In genomic region chr9:131008086-131008485, GRCh38 we compare ENCODE assay signal across 13 cellular contexts. TPM values are rescaled to one million over a fixed set of nuclear protein-coding genes. Genes with fewer than 3 reads are reported as not detected.
DNase-seq lines count a peak whose midpoint lies in the region; ATAC-seq, FAIRE-seq and TF ChIP-seq lines count a peak whose summit lies in the region.
"Had no signal": no experiment of that assay in that cellular context is flagged by ENCODE, and none has a peak within 500 bp of the region (broad histone marks: within the 10 kb centered on the region; RNA-seq: fewer than 3 reads in every experiment).

No MANE protein-coding gene starts in this region.

- no peaks in the 10 kb centered on the region for H3K9me2 ChIP-seq in GM23338 (ENCODE audit: insufficient read depth)

- no peak overlapping the region for H3K27ac Mint-ChIP-seq in GM23338
- H3K27ac Mint-ChIP-seq in WTC11 = no peak overlapping the region
- H3K27ac Mint-ChIP-seq: CD4-positive, alpha-beta T cell had no signal

- peaks cover 19% of the 10 kb centered on the region for H3K79me2 ChIP-seq in GM23338 (replicated peaks; ENCODE audit: insufficient read depth)

- H3K36me3 Mint-ChIP-seq in GM23338 (ENCODE audit: low read depth) (no peaks in the 10 kb centered on the region), WTC11 (no peaks in the 10 kb centered on the region)

- H2AFZ ChIP-seq in GM23338 = no peak overlapping the region

- H3K27me3 Mint-ChIP-seq in GM23338 (ENCODE audit: insufficient read depth, low read depth, poor library complexity) (peaks cover 27% of the 10 kb centered on the region), WTC11 (ENCODE audit: low read depth) (peaks cover 16% of the 10 kb centered on the region)

- no peak overlapping the region for H3K4me3 ChIP-seq in GM23338
- H3K4me3 ChIP-seq in kidney (ENCODE audit: low read length in 2 of 2) = no peak overlapping the region

- no peak for ATAC-seq in GM23338
- no peak for ATAC-seq in WTC11
- no peak for ATAC-seq in HG03354 (IDR thresholded peaks at IDR 0.05; ENCODE audit: poor library complexity, severe bottlenecking, unreplicated experiment)

- H3K9me3 Mint-ChIP-seq in GM23338 (peaks cover 3% of the 10 kb centered on the region; the same call in 1 of the 3 replicates), WTC11 (no peaks in the 10 kb centered on the region)
- H3K9me3 Mint-ChIP-seq: CD4-positive, alpha-beta T cell had no signal

- POLR2A ChIA-PET in WTC11 (lab: Charles Lee) = interaction anchor here (0.7 kb wide), 1 partner anchor 447 kb away, joined by 15 read pairs; no protein-coding TSS in a partner anchor

- H3K9ac ChIP-seq in kidney (ENCODE audit: low read length in 2 of 2) = no peak overlapping the region

- no peak for FAIRE-seq in kidney (lab: Jason Lieb, UNC)
- FAIRE-seq: A204.1 had no signal

- DNase-seq in GM23338 (ENCODE audit: low spot score) = no peak
- DNase-seq in WTC11 (ENCODE audit: low spot score) = no peak
- peak; percentile 23 for DNase-seq in kidney
- no peak for DNase-seq in central memory CD4-positive, alpha-beta T cell
- no peak for DNase-seq in cerebellar cortex (ENCODE audit: low spot score)
- DNase-seq: AML-193; CD4-positive, alpha-beta T cell; GF-D8; GOT3 had no signal

- CTCF ChIA-PET in WTC11 (lab: Charles Lee) = interaction anchor here (1.0 to 1.3 kb wide), 2 partner anchors 10 kb away, joined by 6 read pairs; no protein-coding TSS in a partner anchor

- TF ChIP-seq CTCF in GM23338 (conservative IDR thresholded peaks at IDR 0.05; ENCODE audit: low read depth in 2 of 2) (no peak), WTC11 (IDR thresholded peaks at IDR 0.05) (no peak), kidney (IDR thresholded peaks at IDR 0.05; ENCODE audit: borderline replicate concordance, extremely low read depth, insufficient read depth) (no peak)

- H3K36me3 ChIP-seq in GM23338 (ENCODE audit: insufficient read depth) (no peaks in the 10 kb centered on the region), kidney (ENCODE audit: control insufficient read depth in 1 of 2, insufficient read depth in 2 of 2, low read length in 2 of 2) (no peaks in the 10 kb centered on the region)

- no peaks in the 10 kb centered on the region for H4K20me1 ChIP-seq in GM23338 (replicated peaks; ENCODE audit: insufficient read depth)

- peak overlapping the region; percentile 65; the same call in 1 of the 3 replicates for H3K4me3 Mint-ChIP-seq in GM23338
- no peak overlapping the region for H3K4me3 Mint-ChIP-seq in WTC11

- intact Hi-C loops in kidney (cut with DNase I) = no loop called here

- no peak overlapping the region for H3K4me2 ChIP-seq in GM23338

- H3F3A ChIP-seq in GM23338 (replicated peaks; ENCODE audit: low read depth) = no peaks in the 10 kb centered on the region; the same call in 1 of the 2 replicates

- H3K4me1 ChIP-seq in GM23338 (ENCODE audit: insufficient read depth) (peaks cover 22% of the 10 kb centered on the region), kidney (ENCODE audit: control insufficient read depth in 1 of 2, insufficient read depth in 1 of 2, low read depth in 1 of 2, low read length in 2 of 2) (no peaks in the 10 kb centered on the region)

- peaks cover 12% of the 10 kb centered on the region for H3K27me3 ChIP-seq in GM23338 (ENCODE audit: insufficient read depth)

- H3K27ac ChIP-seq in GM23338 (ENCODE audit: low read depth) (no peak overlapping the region), kidney (ENCODE audit: low read depth in 2 of 2, low read length in 2 of 2) (no peak overlapping the region)
- H3K27ac ChIP-seq: HL-60 had no signal

- H3K4me1 Mint-ChIP-seq in GM23338 (peaks cover 21% of the 10 kb centered on the region), WTC11 (peaks cover 28% of the 10 kb centered on the region)

- no peaks in the 10 kb centered on the region for H3K9me3 ChIP-seq in kidney (ENCODE audit: control insufficient read depth in 1 of 2, low read length in 2 of 2)

TF ChIP-seq in GM23338, 12 proteins besides CTCF, POLR2A, EP300 and RAD21 (continues in another document):
- TF ChIP-seq STAT1 (IDR thresholded peaks at IDR 0.05; ENCODE audit: unreplicated experiment) (no peak), EZH2phosphoT487 (IDR thresholded peaks at IDR 0.05; ENCODE audit: unreplicated experiment) (no peak)

TF ChIP-seq in WTC11, 78 proteins besides CTCF, POLR2A, EP300 and RAD21:
- TF ChIP-seq, protein P1, sequence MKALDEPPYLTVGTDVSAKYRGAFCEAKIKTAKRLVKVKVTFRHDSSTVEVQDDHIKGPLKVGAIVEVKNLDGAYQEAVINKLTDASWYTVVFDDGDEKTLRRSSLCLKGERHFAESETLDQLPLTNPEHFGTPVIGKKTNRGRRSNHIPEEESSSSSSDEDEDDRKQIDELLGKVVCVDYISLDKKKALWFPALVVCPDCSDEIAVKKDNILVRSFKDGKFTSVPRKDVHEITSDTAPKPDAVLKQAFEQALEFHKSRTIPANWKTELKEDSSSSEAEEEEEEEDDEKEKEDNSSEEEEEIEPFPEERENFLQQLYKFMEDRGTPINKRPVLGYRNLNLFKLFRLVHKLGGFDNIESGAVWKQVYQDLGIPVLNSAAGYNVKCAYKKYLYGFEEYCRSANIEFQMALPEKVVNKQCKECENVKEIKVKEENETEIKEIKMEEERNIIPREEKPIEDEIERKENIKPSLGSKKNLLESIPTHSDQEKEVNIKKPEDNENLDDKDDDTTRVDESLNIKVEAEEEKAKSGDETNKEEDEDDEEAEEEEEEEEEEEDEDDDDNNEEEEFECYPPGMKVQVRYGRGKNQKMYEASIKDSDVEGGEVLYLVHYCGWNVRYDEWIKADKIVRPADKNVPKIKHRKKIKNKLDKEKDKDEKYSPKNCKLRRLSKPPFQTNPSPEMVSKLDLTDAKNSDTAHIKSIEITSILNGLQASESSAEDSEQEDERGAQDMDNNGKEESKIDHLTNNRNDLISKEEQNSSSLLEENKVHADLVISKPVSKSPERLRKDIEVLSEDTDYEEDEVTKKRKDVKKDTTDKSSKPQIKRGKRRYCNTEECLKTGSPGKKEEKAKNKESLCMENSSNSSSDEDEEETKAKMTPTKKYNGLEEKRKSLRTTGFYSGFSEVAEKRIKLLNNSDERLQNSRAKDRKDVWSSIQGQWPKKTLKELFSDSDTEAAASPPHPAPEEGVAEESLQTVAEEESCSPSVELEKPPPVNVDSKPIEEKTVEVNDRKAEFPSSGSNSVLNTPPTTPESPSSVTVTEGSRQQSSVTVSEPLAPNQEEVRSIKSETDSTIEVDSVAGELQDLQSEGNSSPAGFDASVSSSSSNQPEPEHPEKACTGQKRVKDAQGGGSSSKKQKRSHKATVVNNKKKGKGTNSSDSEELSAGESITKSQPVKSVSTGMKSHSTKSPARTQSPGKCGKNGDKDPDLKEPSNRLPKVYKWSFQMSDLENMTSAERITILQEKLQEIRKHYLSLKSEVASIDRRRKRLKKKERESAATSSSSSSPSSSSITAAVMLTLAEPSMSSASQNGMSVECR (CRISPR knock-in tag; IDR thresholded peaks at IDR 0.05; ENCODE audit: borderline replicate concordance) = no peak
- TF ChIP-seq FOXK1 (CRISPR knock-in tag; IDR thresholded peaks at IDR 0.05) = no peak
- TF ChIP-seq ZNF121 (CRISPR knock-in tag; IDR thresholded peaks at IDR 0.05) = peak; percentile 73
- TF ChIP-seq NR3C1 (CRISPR knock-in tag; conservative IDR thresholded peaks at IDR 0.05; ENCODE audit: low read depth) = no peak
- no peak for TF ChIP-seq RORB (CRISPR knock-in tag; IDR thresholded peaks at IDR 0.05)
TF ChIP-seq in WTC11: peak in this region for 1.

RNA-seq across cellular contexts. Expression of gene LAMC3, which starts 0.9 kb away (rescaled TPM):
- total RNA-seq in GM23338 (2014; rRNA removed; shearing (Covaris generic)) = 19.2 and 27.4 TPM in 2 replicates
- 8.2 and 9.0 TPM in 2 replicates for polyA plus RNA-seq in GM23338 (2016; fragmentation: Nextera tagmentation; extraction: Ambion mirVana)
- 35.9 to 50.9 TPM (median 36.0 TPM) in 3 replicates for total RNA-seq in WTC11 (2021)
- 13.8 TPM for total RNA-seq in kidney
- polyA plus RNA-seq in kidney (ENCODE audit: insufficient read depth, low read depth, low replicate concordance) = 13.4 TPM
- total RNA-seq: Calu3 had no signal
